Comparison of ENCODE assay signal across 1 cellular context in the genomic region with DNA sequence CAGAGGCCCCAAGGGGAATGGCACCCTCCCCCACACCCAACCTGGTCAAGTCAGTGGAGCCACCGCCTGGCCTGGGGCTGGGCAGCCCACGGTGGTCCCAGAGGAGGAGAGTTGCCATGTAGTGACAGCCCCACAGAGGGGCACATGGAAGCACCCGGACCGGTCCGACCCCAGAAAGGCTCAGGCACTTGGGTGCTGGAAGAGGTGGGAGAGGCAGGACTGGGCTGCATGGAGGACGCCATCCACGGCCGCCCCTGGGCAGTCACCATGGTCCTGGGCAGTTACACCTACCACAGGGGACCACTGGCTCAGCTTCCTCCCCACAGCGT.
TF ChIP-seq lines count a peak whose summit lies in the region.

No MANE protein-coding gene starts in this region.

TF ChIP-seq in H1, 55 proteins besides CTCF, POLR2A, EP300 and RAD21:
- TF ChIP-seq GTF2F1 (IDR thresholded peaks at IDR 0.05; ENCODE audit: borderline replicate concordance, low read depth, low read length) (no peak), SIN3A (conservative IDR thresholded peaks at IDR 0.05 in 1 of 2, IDR thresholded peaks at IDR 0.05 in 1 of 2; ENCODE audit: low read depth in 1 of 2, low read length in 2 of 2) (no peak), TAF1 (IDR thresholded peaks at IDR 0.05; ENCODE audit: low read depth, low read length) (no peak), ASH2L (IDR thresholded peaks at IDR 0.05; ENCODE audit: low read length) (no peak), GABPA (IDR thresholded peaks at IDR 0.05; ENCODE audit: borderline replicate concordance, insufficient read depth, low read length) (no peak), HDAC6 (IDR thresholded peaks at IDR 0.05; ENCODE audit: low read depth, low read length) (no peak), PHF8 (conservative IDR thresholded peaks at IDR 0.05; ENCODE audit: low read depth, low read length) (no peak), TBP (IDR thresholded peaks at IDR 0.05; ENCODE audit: low read depth, low read length) (no peak), RFX5 (IDR thresholded peaks at IDR 0.05; ENCODE audit: borderline replicate concordance, low read depth, low read length) (no peak), RNF2 (IDR thresholded peaks at IDR 0.05; ENCODE audit: borderline replicate concordance, low read depth, low read length, missing control alignments, poor library complexity, severe bottlenecking) (no peak), ATF2 (IDR thresholded peaks at IDR 0.05; ENCODE audit: low read length) (no peak), POLR2AphosphoS5 (IDR thresholded peaks at IDR 0.05; ENCODE audit: low read depth, low read length) (no peak), POU5F1 (IDR thresholded peaks at IDR 0.05; ENCODE audit: low read depth, low read length) (no peak), SP2 (IDR thresholded peaks at IDR 0.05; ENCODE audit: low read length) (no peak), KDM4A (IDR thresholded peaks at IDR 0.05; ENCODE audit: low read depth, low read length, severe bottlenecking) (no peak)
- TF ChIP-seq, protein P1, sequence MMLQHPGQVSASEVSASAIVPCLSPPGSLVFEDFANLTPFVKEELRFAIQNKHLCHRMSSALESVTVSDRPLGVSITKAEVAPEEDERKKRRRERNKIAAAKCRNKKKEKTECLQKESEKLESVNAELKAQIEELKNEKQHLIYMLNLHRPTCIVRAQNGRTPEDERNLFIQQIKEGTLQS (IDR thresholded peaks at IDR 0.05; ENCODE audit: insufficient read depth, low read depth, low read length) = no peak
